7 cellular contexts compared by ENCODE assay signal in the genomic region with DNA sequence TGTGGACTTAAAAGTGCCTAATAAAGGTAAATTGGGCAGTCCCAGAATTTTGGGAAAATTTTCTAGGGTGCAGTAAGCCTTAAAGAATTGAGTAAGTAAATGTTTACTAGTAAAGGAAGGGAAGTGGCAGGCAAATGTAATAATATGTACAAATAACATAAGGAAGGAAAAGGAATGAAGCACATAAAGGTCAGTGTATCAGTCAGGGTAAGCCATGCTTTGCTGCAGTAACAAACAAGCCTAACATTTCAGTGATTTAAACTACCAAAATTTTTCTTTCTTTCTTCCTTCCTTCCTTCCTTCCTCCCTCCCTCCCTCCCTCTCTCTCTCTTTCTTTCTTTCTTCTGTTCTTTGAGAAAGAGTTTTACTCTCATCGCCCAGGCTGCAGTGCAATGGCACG.
"Had no signal": no experiment of that assay in that cellular context is flagged by ENCODE, and none has a peak within 500 bp of the region (broad histone marks: within the 10 kb centered on the region; RNA-seq: fewer than 3 reads in every experiment).

No MANE protein-coding gene starts in this region.

- FAIRE-seq: HTR-8/SVneo had no signal

- H3K4me2 ChIP-seq: KMS-11 had no signal

- H3K36me3 Mint-ChIP-seq: IgD-negative memory B cell had no signal

- H3K27ac ChIP-seq: HL-60, KMS-11 had no signal

- H3K4me3 Mint-ChIP-seq: IgD-negative memory B cell had no signal

- H3K9ac ChIP-seq: KMS-11 had no signal

- H3K4me1 Mint-ChIP-seq: IgD-negative memory B cell had no signal

- H3K27me3 Mint-ChIP-seq: IgD-negative memory B cell had no signal

- DNase-seq: IMR-90, KBM-7, KG1 had no signal

- H3K27ac Mint-ChIP-seq: IgD-negative memory B cell had no signal
